20 cellular contexts compared by ENCODE assay signal in the genomic region with DNA sequence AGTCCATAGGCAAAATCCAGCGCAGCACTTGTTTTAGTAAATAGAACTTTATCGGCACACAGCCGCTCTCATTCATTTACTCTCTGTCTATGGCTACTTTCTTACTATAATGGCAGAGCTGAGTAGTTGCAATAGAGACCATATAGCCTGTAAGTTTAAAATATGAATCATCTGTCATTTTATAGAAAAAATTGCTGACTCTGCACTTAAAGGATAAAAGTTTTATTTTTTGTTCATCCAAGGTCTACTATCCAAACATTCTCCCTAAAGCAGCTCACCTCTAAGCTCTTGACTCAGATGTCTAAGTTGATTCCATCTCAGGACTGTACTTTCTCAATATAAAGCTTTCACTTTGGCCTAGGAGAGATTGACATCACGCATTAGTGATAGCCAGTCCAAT.
DNase-seq lines count a peak whose midpoint lies in the region; ATAC-seq, FAIRE-seq and TF ChIP-seq lines count a peak whose summit lies in the region.
"Had no signal": no experiment of that assay in that cellular context is flagged by ENCODE, and none has a peak within 500 bp of the region (broad histone marks: within the 10 kb centered on the region; RNA-seq: fewer than 3 reads in every experiment).

No MANE protein-coding gene starts in this region.

- H3K4me3 ChIP-seq in HepG2 (replicated peaks in 1 of 3; ENCODE audit: insufficient read depth in 1 of 3, low read depth in 2 of 3, low read length in 3 of 3) (no peak overlapping the region), right lobe of liver (no peak overlapping the region), K562 (no peak overlapping the region)
- H3K4me3 ChIP-seq: BLaER1 had no signal

- H3K36me3 ChIP-seq in HepG2 (replicated peaks in 1 of 2; ENCODE audit: control insufficient read depth in 1 of 2, insufficient read depth in 2 of 2, low read length in 2 of 2) (no peaks in the 10 kb centered on the region), right lobe of liver (no peaks in the 10 kb centered on the region), K562 (ENCODE audit: control insufficient read depth, insufficient read depth, low read length) (no peaks in the 10 kb centered on the region)
- H3K36me3 ChIP-seq: BE2C, BLaER1 had no signal

- H2AFZ ChIP-seq in HepG2 (ENCODE audit: low read length) (no peak overlapping the region), K562 (ENCODE audit: low read depth, low read length) (no peak overlapping the region)

- BruUV-seq in HepG2 (replicated peaks; lab: Mats Ljungman, UMichigan) (no TSS peak), K562 (replicated peaks; lab: Mats Ljungman, UMichigan) (no TSS peak)

- TF ChIP-seq CTCF in HepG2 (CRISPR knock-in tag; IDR thresholded peaks at IDR 0.05), result no peak
- no peak for TF ChIP-seq CTCF in right lobe of liver (IDR thresholded peaks at IDR 0.05)
- TF ChIP-seq CTCF in K562 (IDR thresholded peaks at IDR 0.05 in 2 of 3, conservative IDR thresholded peaks at IDR 0.05 in 1 of 3; ENCODE audit: insufficient read depth in 2 of 3, low read depth in 1 of 3, low read length in 3 of 3), result no peak
- TF ChIP-seq CTCF in foreskin keratinocyte (conservative IDR thresholded peaks at IDR 0.05), result no peak

- DNase-seq in HepG2 (ENCODE audit: low spot score), result no peak
- DNase-seq in right lobe of liver, result no peak
- no peak for DNase-seq in K562 (ENCODE audit: extremely low read depth in 1 of 4, low spot score in 3 of 4)
- DNase-seq in NCI-H524 treated with DMSO at 0.1 percent for 48 hours (lab: John Stamatoyannopoulos, UW), result no peak
- no peak for DNase-seq in foreskin keratinocyte
- DNase-seq: ACHN; BE2C; C1 segment of cervical spinal cord; Caco-2; Calu3; CD4-positive, alpha-beta T cell; CD8-positive, alpha-beta T cell; DMS79 treated with DMSO at 0.1 percent for 48 hours; GF-D8 had no signal

- TF ChIP-seq POLR2A in HepG2 (IDR thresholded peaks at IDR 0.05; ENCODE audit: insufficient read depth in 1 of 2, low read depth in 2 of 2, low read length in 2 of 2), result no peak
- TF ChIP-seq POLR2A in right lobe of liver (IDR thresholded peaks at IDR 0.05), result no peak
- TF ChIP-seq POLR2A in K562 (conservative IDR thresholded peaks at IDR 0.05), result no peak

- H3K27me3 ChIP-seq in HepG2 (ENCODE audit: control insufficient read depth in 1 of 2, insufficient read depth in 2 of 2, low read length in 2 of 2), result no peaks in the 10 kb centered on the region
- H3K27me3 ChIP-seq in right lobe of liver, result no peaks in the 10 kb centered on the region
- no peaks in the 10 kb centered on the region for H3K27me3 ChIP-seq in K562 (ENCODE audit: control insufficient read depth in 2 of 2, insufficient read depth in 2 of 2, low read length in 2 of 2)
- H3K27me3 ChIP-seq in foreskin keratinocyte, result no peaks in the 10 kb centered on the region
- H3K27me3 ChIP-seq: BE2C, BLaER1 had no signal

- H3K27ac ChIP-seq in HepG2 (ENCODE audit: extremely low read length, insufficient read depth, low read length), result no peak overlapping the region
- H3K27ac ChIP-seq in right lobe of liver, result no peak overlapping the region
- H3K27ac ChIP-seq in K562 (ENCODE audit: extremely low read depth, low read depth, low read length), result no peak overlapping the region
- H3K27ac ChIP-seq in foreskin keratinocyte, result no peak overlapping the region
- H3K27ac ChIP-seq: 22Rv1, BLaER1 had no signal

- in situ Hi-C loops in HepG2 (cut with HindIII; ENCODE audit: extremely low pct_ligation_motif_present, low pct_unique_long_range_greater_than_20kb) (no loop called here), K562 (cut with MboI) (no loop called here)

- CTCF ChIA-PET in HepG2 (lab: Yijun Ruan, JAX; ENCODE audit: low intra/inter-chr PET ratio, low total read pairs) (no interaction called here), K562 (lab: Yijun Ruan, JAX; ENCODE audit: low intra/inter-chr PET ratio) (no interaction called here)

- TF ChIP-seq EP300 in HepG2 (IDR thresholded peaks at IDR 0.05; ENCODE audit: low read depth in 2 of 2, low read length in 2 of 2), result no peak
- TF ChIP-seq EP300 in HepG2 (CRISPR knock-in tag; IDR thresholded peaks at IDR 0.05; ENCODE audit: borderline replicate concordance), result no peak
- no peak for TF ChIP-seq EP300 in K562 (IDR thresholded peaks at IDR 0.05; ENCODE audit: low read length)

- WGBS in HepG2 (ENCODE audit: low lambda C conversion rate), result 66% methylated on average over 4 of the region's 4 CpGs
- 79% methylated on average over 4 of the region's 4 CpGs for WGBS in right lobe of liver (ENCODE audit: insufficient coverage, low coverage, low lambda C conversion rate, missing lambda C conversion rate)
- WGBS in K562 (ENCODE audit: insufficient coverage, low coverage, missing lambda C conversion rate), result 10% methylated on average over 4 of the region's 4 CpGs

- intact Hi-C loops in HepG2 (cut with micrococcal nuclease; ENCODE audit: unreplicated experiment), result no loop called here
- intact Hi-C loops in right lobe of liver (cut with DNase I), result no loop called here
- intact Hi-C loops in K562 (cut with micrococcal nuclease), result no loop called here

- H4K20me1 ChIP-seq in HepG2 (ENCODE audit: insufficient read depth, low read length), result no peaks in the 10 kb centered on the region
- H4K20me1 ChIP-seq in K562 (replicated peaks; ENCODE audit: control insufficient read depth, insufficient read depth, low read length), result no peaks in the 10 kb centered on the region
- H4K20me1 ChIP-seq: BLaER1 had no signal

- H3K9ac ChIP-seq in HepG2 (ENCODE audit: insufficient read depth, low read depth, low read length) (no peak overlapping the region), K562 (ENCODE audit: insufficient read depth in 1 of 2, low read depth in 2 of 2, low read length in 2 of 2) (no peak overlapping the region)
- H3K9ac ChIP-seq: BLaER1 had no signal

- H3K9me3 ChIP-seq in HepG2 (ENCODE audit: low read length) (peaks cover 46% of the 10 kb centered on the region), right lobe of liver (no peaks in the 10 kb centered on the region), K562 (replicated peaks; ENCODE audit: control insufficient read depth, insufficient read depth, low read depth, low read length) (no peaks in the 10 kb centered on the region)
- H3K9me3 ChIP-seq: BE2C, BLaER1, Caco-2 had no signal

- no peak for ATAC-seq in HepG2
- ATAC-seq in right lobe of liver, result no peak
- ATAC-seq in K562, result no peak
- no peak for ATAC-seq in foreskin keratinocyte
- ATAC-seq: CD8-positive, alpha-beta T cell had no signal

- H3K9me1 ChIP-seq in K562 (ENCODE audit: control insufficient read depth, insufficient read depth, low read length), result no peaks in the 10 kb centered on the region

- H3K4me1 ChIP-seq in HepG2 (ENCODE audit: insufficient read depth, low read length) (no peaks in the 10 kb centered on the region), right lobe of liver (no peaks in the 10 kb centered on the region), K562 (replicated peaks in 1 of 2; ENCODE audit: control insufficient read depth in 2 of 2, insufficient read depth in 2 of 2, low read length in 2 of 2) (no peaks in the 10 kb centered on the region), foreskin keratinocyte (no peaks in the 10 kb centered on the region)
- H3K4me1 ChIP-seq: BE2C, Caco-2 had no signal

- H3K4me2 ChIP-seq in HepG2 (ENCODE audit: low read depth, low read length), result no peak overlapping the region
- no peak overlapping the region for H3K4me2 ChIP-seq in K562 (ENCODE audit: insufficient read depth, low read length)
- H3K4me2 ChIP-seq: BLaER1 had no signal

- TF ChIP-seq RAD21 in HepG2 (CRISPR knock-in tag; IDR thresholded peaks at IDR 0.05) (no peak), K562 (CRISPR knock-in tag; conservative IDR thresholded peaks at IDR 0.05 in 1 of 2, IDR thresholded peaks at IDR 0.05 in 1 of 2) (no peak)

- POLR2A ChIA-PET in HepG2 (lab: Yijun Ruan, JAX), result no interaction called here
- POLR2A ChIA-PET in K562 (lab: Yijun Ruan, JAX), result no interaction called here

- H3K79me2 ChIP-seq in HepG2 (ENCODE audit: insufficient read depth, low read length) (no peaks in the 10 kb centered on the region), K562 (ENCODE audit: control insufficient read depth, insufficient read depth, low read length) (no peaks in the 10 kb centered on the region)

- FAIRE-seq in HepG2 (lab: Jason Lieb, UNC), result no peak
- no peak for FAIRE-seq in K562 (lab: Jason Lieb, UNC)
- FAIRE-seq: D721Med, G401.6, GM12891, GM19239 had no signal

TF ChIP-seq in HepG2, 621 proteins besides CTCF, POLR2A, EP300 and RAD21 (continues in another document):
- TF ChIP-seq DNMT1 (CRISPR knock-in tag; IDR thresholded peaks at IDR 0.05), result no peak

TF ChIP-seq in K562, 482 proteins besides CTCF, POLR2A, EP300 and RAD21 (continues in another document):
- TF ChIP-seq MAFF (IDR thresholded peaks at IDR 0.05; ENCODE audit: low read length), result peak; percentile 86
- TF ChIP-seq ZNF316 (IDR thresholded peaks at IDR 0.05), result peak; percentile 69

Comparison
In these comparisons a context has a peak if more than half of its experiments do, and no peak if none do; other contexts are left out.
1. Of the 241 proteins assayed by ChIP-seq in both HepG2 and K562: peak only in HepG2: none; only in K562: MAFG; in both: MAFF and MAFK; in neither: 238.